9 cellular contexts compared by ENCODE assay signal in genomic region chr14:94681300-94682060, GRCh38.
DNase-seq lines count a peak whose midpoint lies in the region; ATAC-seq and TF ChIP-seq lines count a peak whose summit lies in the region.
"Had no signal": no experiment of that assay in that cellular context is flagged by ENCODE, and none has a peak within 500 bp of the region (broad histone marks: within the 10 kb centered on the region; RNA-seq: fewer than 3 reads in every experiment).

No MANE protein-coding gene starts in this region.

- H3K27ac Mint-ChIP-seq in MCF 10A (ENCODE audit: low read depth, unreplicated experiment) (no peak overlapping the region), nephron (peak overlapping the region in 1 of 3 experiments; percentile 52)
- H3K27ac Mint-ChIP-seq: memory B cell had no signal

- DNase-seq in EH (ENCODE audit: low read depth) (peak; percentile 73), Kasumi-1 (lab: John Stamatoyannopoulos, UW) (peak; percentile 1 to 24), MCF 10A (ENCODE audit: unreplicated experiment) (peak; percentile 83), superior temporal gyrus (ENCODE audit: extremely low spot score) (no peak), posterior vena cava (ENCODE audit: low spot score) (no peak)

- intact Hi-C loops in MCF 10A (cut with micrococcal nuclease), result loop anchor here (1.0 to 10.0 kb wide), 6 partner anchors 71 to 547 kb away; no protein-coding TSS in a partner anchor
- intact Hi-C loops in posterior vena cava (cut with DNase I), result no loop called here

- no peaks in the 10 kb centered on the region for H3K4me1 Mint-ChIP-seq in MCF 10A (ENCODE audit: insufficient read depth, unreplicated experiment)
- H3K4me1 Mint-ChIP-seq in nephron, result peaks cover 15% of the 10 kb centered on the region
- H3K4me1 Mint-ChIP-seq: memory B cell had no signal

- POLR2A ChIA-PET in MCF 10A (lab: Yijun Ruan, JAX), result interaction anchor here (0.8 kb wide), 1 partner anchor 71 kb away, joined by 3 read pairs; no protein-coding TSS in a partner anchor

- no peak for ATAC-seq in GM18861 (IDR thresholded peaks at IDR 0.05; ENCODE audit: unreplicated experiment)
- ATAC-seq in GM18873 (IDR thresholded peaks at IDR 0.05; ENCODE audit: low FRiP score, unreplicated experiment), result no peak

- H3K4me3 Mint-ChIP-seq in MCF 10A (ENCODE audit: unreplicated experiment) (no peak overlapping the region), nephron (no peak overlapping the region)
- H3K4me3 Mint-ChIP-seq: memory B cell had no signal

- TF ChIP-seq CTCF in MCF 10A (IDR thresholded peaks at IDR 0.05; ENCODE audit: unreplicated experiment) (peak; percentile 79), nephron (IDR thresholded peaks at IDR 0.05; ENCODE audit: unreplicated experiment in 3 of 3) (peak; percentile 8 to 33 (median 24))

- CTCF ChIA-PET in MCF 10A (lab: Yijun Ruan, JAX), result interaction anchor here (0.5 to 3.1 kb wide), 24 partner anchors 7 to 1284 kb away, joined by 3 to 24 read pairs (median 4); no protein-coding TSS in a partner anchor

- no TSS peak for BruUV-seq in MCF 10A (replicated peaks; lab: Mats Ljungman, UMichigan)

- peaks cover 6% of the 10 kb centered on the region for H3K36me3 Mint-ChIP-seq in MCF 10A (ENCODE audit: insufficient read depth, unreplicated experiment)
- no peaks in the 10 kb centered on the region for H3K36me3 Mint-ChIP-seq in nephron (ENCODE audit: low read depth)
- H3K36me3 Mint-ChIP-seq: memory B cell had no signal

- no peaks in the 10 kb centered on the region for H3K9me3 Mint-ChIP-seq in MCF 10A (ENCODE audit: unreplicated experiment)
- no peaks in the 10 kb centered on the region for H3K9me3 Mint-ChIP-seq in nephron

- no peaks in the 10 kb centered on the region for H3K27me3 Mint-ChIP-seq in MCF 10A (ENCODE audit: insufficient read depth, unreplicated experiment)
- peaks cover 40% of the 10 kb centered on the region for H3K27me3 Mint-ChIP-seq in nephron (ENCODE audit: low read depth)

Comparison
In these comparisons a context has a peak if more than half of its experiments do, and no peak if none do; other contexts are left out.
1. DNase-seq: peak in EH (single experiment), Kasumi-1 (2 of 2) and MCF 10A (single experiment); none in superior temporal gyrus (single experiment) and posterior vena cava (single experiment).